9 cellular contexts compared by ENCODE assay signal in the genomic region with DNA sequence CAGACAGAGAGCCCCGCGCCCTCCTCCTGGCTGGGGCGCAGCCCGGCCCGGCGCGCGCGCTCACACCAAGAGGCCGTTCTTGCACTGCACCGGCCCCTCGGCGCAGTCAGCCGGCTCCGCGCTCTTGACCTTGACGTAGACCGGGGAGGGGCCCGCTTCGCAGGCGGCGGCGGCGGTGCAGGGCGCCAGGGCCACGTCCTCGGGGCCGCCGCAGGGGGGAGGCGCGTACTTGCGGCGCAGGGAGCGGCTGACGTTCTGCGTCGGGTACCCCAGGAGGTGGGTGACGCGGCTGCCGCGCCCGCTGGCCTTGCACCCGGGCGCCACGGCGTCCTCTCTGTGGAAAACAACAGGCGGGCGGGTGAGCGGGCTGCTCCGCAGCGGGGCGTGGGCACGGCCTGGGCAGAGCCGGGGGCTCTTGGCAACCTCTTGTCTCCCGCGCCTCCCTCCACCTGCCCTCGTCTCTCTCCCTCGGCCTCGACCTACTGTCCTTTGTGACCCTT. TPM values are rescaled to one million over a fixed set of nuclear protein-coding genes. Genes with fewer than 3 reads are reported as not detected.
DNase-seq lines count a peak whose midpoint lies in the region; ATAC-seq and TF ChIP-seq lines count a peak whose summit lies in the region.
"Had no signal": no experiment of that assay in that cellular context is flagged by ENCODE, and none has a peak within 500 bp of the region (broad histone marks: within the 10 kb centered on the region; RNA-seq: fewer than 3 reads in every experiment).

No MANE protein-coding gene starts in this region.

- DNase-seq in D341Med (ENCODE audit: low spot score) (peak; percentile 77), LHCN-M2 (ENCODE audit: low read depth) (peak; percentile 81), T-helper 2 cell (peak; percentile 27 to 94 (median 65)), amygdala (lab: John Stamatoyannopoulos, UW) (peak in 53 of 56 donors; percentile 8 to 86 (median 56)), left ventricle myocardium inferior (peak; percentile 91), posterior vena cava (ENCODE audit: low spot score) (peak; percentile 96), transverse colon (peak; percentile 90)

- peak; percentile 71 for ATAC-seq in GM21576 (IDR thresholded peaks at IDR 0.05; ENCODE audit: unreplicated experiment)

- WGBS in transverse colon (ENCODE audit: low coverage in 1 of 2), 2 donors: 1% methylated on average over 25 of the region's 59 CpGs; no CpG with 5 or more reads in 1 of the 2 donors

- TF ChIP-seq POLR2A in transverse colon (IDR thresholded peaks at IDR 0.05): peak; percentile 93

- TF ChIP-seq CTCF in left ventricle myocardium inferior (IDR thresholded peaks at IDR 0.05; ENCODE audit: borderline replicate concordance) (peak; percentile 39), transverse colon (IDR thresholded peaks at IDR 0.05) (peak in 4 of 5 experiments; percentile 3 to 54 (median 17))

- no peaks in the 10 kb centered on the region for H3K9me3 ChIP-seq in left ventricle myocardium inferior (replicated peaks)
- H3K9me3 ChIP-seq in transverse colon: no peaks in the 10 kb centered on the region

- H3K27me3 ChIP-seq in left ventricle myocardium inferior (ENCODE audit: low read depth) (no peaks in the 10 kb centered on the region), transverse colon (no peaks in the 10 kb centered on the region)

- no peaks in the 10 kb centered on the region for H3K36me3 ChIP-seq in left ventricle myocardium inferior
- no peaks in the 10 kb centered on the region for H3K36me3 ChIP-seq in transverse colon

- in situ Hi-C loops in transverse colon (cut with MboI; ENCODE audit: low pct_ligation_motif_present in 1 of 4, low pct_unique_long_range_greater_than_20kb in 1 of 4, low sequenced_read_pairs in 3 of 4): no loop called here

- peak overlapping the region; percentile 97 for H3K27ac ChIP-seq in left ventricle myocardium inferior (replicated peaks)
- H3K27ac ChIP-seq in transverse colon: peak overlapping the region; percentile 94 to 98 (median 97)

- H3K4me3 ChIP-seq in left ventricle myocardium inferior (peak overlapping the region; percentile 77), transverse colon (peak overlapping the region; percentile 40 to 72 (median 63))

- intact Hi-C loops in left ventricle myocardium inferior (cut with micrococcal nuclease): no loop called here
- intact Hi-C loops in posterior vena cava (cut with DNase I): no loop called here
- intact Hi-C loops in transverse colon (cut with DNase I; ENCODE audit: low total_unique reads): no loop called here

- H3K4me1 ChIP-seq in left ventricle myocardium inferior (peaks cover 28% of the 10 kb centered on the region), transverse colon (peaks cover 3 to 20% (median 18%) of the 10 kb centered on the region in 4 donors)

- no peak for TF ChIP-seq EP300 in transverse colon (IDR thresholded peaks at IDR 0.05; ENCODE audit: low read depth)

RNA-seq across cellular contexts. Expression of gene VSIG8, which starts 7.7 kb away (rescaled TPM):
- total RNA-seq in LHCN-M2 (2014; rRNA removed) (not detected in 2 replicates), left ventricle myocardium inferior (not detected), posterior vena cava (under 1 TPM in 1 of 2 donors, not detected in 1; 0.19 TPM), transverse colon (not detected)
- polyA plus RNA-seq in LHCN-M2 (2012): not detected

RNA-seq across cellular contexts. Expression of gene SLAMF8, which starts 28.1 kb away (rescaled TPM):
- total RNA-seq in LHCN-M2 (2014; rRNA removed) (not detected in 2 replicates), left ventricle myocardium inferior (1.7 TPM), posterior vena cava (10 to 100 TPM in 1 of 2 donors, 1 to 10 TPM in 1; 4.8 to 10.5 TPM), transverse colon (1 to 10 TPM in 3 of 4 donors, under 1 TPM in 1; 0.37 to 7.1 (median 2.3) TPM)
- 0.15 TPM for polyA plus RNA-seq in LHCN-M2 (2012)
- total RNA-seq: glomerular endothelial cell had no signal

RNA-seq across cellular contexts. Expression of gene CFAP45, which starts 45.2 kb away (rescaled TPM):
- total RNA-seq in LHCN-M2 (2014; rRNA removed): 0.34 and 1.2 TPM in 2 replicates
- polyA plus RNA-seq in LHCN-M2 (2012): 0.29 TPM
- 1.1 TPM for total RNA-seq in left ventricle myocardium inferior
- total RNA-seq in posterior vena cava: 1 to 10 TPM; 1.2 to 2.2 TPM
- total RNA-seq in transverse colon: under 1 TPM in 1 of 4 donors, not detected in 3; 0.32 TPM

RNA-seq across cellular contexts. Expression of gene FCRL6, which starts 52.6 kb away (rescaled TPM):
- total RNA-seq in LHCN-M2 (2014; rRNA removed) (not detected in 2 replicates), left ventricle myocardium inferior (0.33 TPM), posterior vena cava (under 1 TPM; 0.29 to 0.42 TPM), transverse colon (1 to 10 TPM in 1 of 4 donors, under 1 TPM in 1, not detected in 2; 0.55 to 1.4 TPM)
- not detected for polyA plus RNA-seq in LHCN-M2 (2012)
- total RNA-seq: glomerular endothelial cell had no signal

Comparison
In these comparisons a context has a peak if more than half of its experiments do, and no peak if none do; other contexts are left out.
1. Peak in every context shown above with its lines: DNase-seq, ATAC-seq, H3K4me3 ChIP-seq and H3K27ac ChIP-seq.